14 cellular contexts compared by ENCODE assay signal in genomic region chr7:136180984-136181383, GRCh38.
DNase-seq lines count a peak whose midpoint lies in the region; ATAC-seq lines count a peak whose summit lies in the region.
"Had no signal": no experiment of that assay in that cellular context is flagged by ENCODE, and none has a peak within 500 bp of the region (broad histone marks: within the 10 kb centered on the region; RNA-seq: fewer than 3 reads in every experiment).

No MANE protein-coding gene starts in this region.

- ATAC-seq in activated T-cell treated with anti-CD3 and anti-CD28 coated beads, Interleukin-2, amount 50 U/mL, for 72 hours (replicated peaks in 1 of 2): peak; percentile 31 to 54
- no peak for ATAC-seq in activated T-cell treated with anti-CD3 and anti-CD28 coated beads, Interleukin-2, amount 50 U/mL, for 4 hours
- ATAC-seq in stimulated activated naive CD8-positive, alpha-beta T cell treated with anti-CD3 and anti-CD28 coated beads, Interleukin-15, amount 100 ng/mL, for 72 hours: peak; percentile 68
- ATAC-seq in stimulated activated naive CD8-positive, alpha-beta T cell treated with anti-CD3 and anti-CD28 coated beads, Interleukin-15, Interleukin-2, amounts not matched to agents 100 U/mL and 50 U/mL, for 24 hours: no peak
- peak; percentile 79 for ATAC-seq in stimulated activated effector memory CD8-positive, alpha-beta T cell treated with anti-CD3 and anti-CD28 coated beads, Interleukin-12 subunit alpha, Interleukin-12 subunit beta, amount 100 ng/mL, for 72 hours
- no peak for ATAC-seq in HG02938 (IDR thresholded peaks at IDR 0.05; ENCODE audit: unreplicated experiment)
- ATAC-seq: CD8-positive, alpha-beta T cell had no signal

- H3K4me3 Mint-ChIP-seq in activated T-cell treated with anti-CD3 and anti-CD28 coated beads, Interleukin-2, amount 50 U/mL, for 72 hours: no peak overlapping the region
- H3K4me3 Mint-ChIP-seq in activated T-cell treated with anti-CD3 and anti-CD28 coated beads, Interleukin-2, amount 50 U/mL, for 4 hours: no peak overlapping the region
- no peak overlapping the region for H3K4me3 Mint-ChIP-seq in stimulated activated naive CD8-positive, alpha-beta T cell treated with anti-CD3 and anti-CD28 coated beads, Interleukin-15, amount 100 ng/mL, for 72 hours
- H3K4me3 Mint-ChIP-seq in stimulated activated effector memory CD8-positive, alpha-beta T cell treated with anti-CD3 and anti-CD28 coated beads, Interleukin-12 subunit alpha, Interleukin-12 subunit beta, amount 100 ng/mL, for 72 hours: no peak overlapping the region
- H3K4me3 Mint-ChIP-seq: B cell; CD4-positive, CD25-positive, alpha-beta regulatory T cell; CD8-positive, alpha-beta T cell; HFFc6 had no signal

- peaks cover 0 to 9% of the 10 kb centered on the region in 2 donors for H3K9me3 Mint-ChIP-seq in activated T-cell treated with anti-CD3 and anti-CD28 coated beads, Interleukin-2, amount 50 U/mL, for 72 hours
- H3K9me3 Mint-ChIP-seq in activated T-cell treated with anti-CD3 and anti-CD28 coated beads, Interleukin-2, amount 50 U/mL, for 4 hours: peaks cover 4% of the 10 kb centered on the region
- peaks cover 5 to 10% of the 10 kb centered on the region in 2 donors for H3K9me3 Mint-ChIP-seq in stimulated activated naive CD8-positive, alpha-beta T cell treated with anti-CD3 and anti-CD28 coated beads, Interleukin-15, amount 100 ng/mL, for 72 hours
- no peaks in the 10 kb centered on the region for H3K9me3 Mint-ChIP-seq in stimulated activated effector memory CD8-positive, alpha-beta T cell treated with anti-CD3 and anti-CD28 coated beads, Interleukin-12 subunit alpha, Interleukin-12 subunit beta, amount 100 ng/mL, for 72 hours
- H3K9me3 Mint-ChIP-seq: CD8-positive, alpha-beta T cell had no signal

- peaks cover 6% of the 10 kb centered on the region for H3K4me1 Mint-ChIP-seq in activated T-cell treated with anti-CD3 and anti-CD28 coated beads, Interleukin-2, amount 50 U/mL, for 72 hours (ENCODE audit: low read depth)
- H3K4me1 Mint-ChIP-seq in activated T-cell treated with anti-CD3 and anti-CD28 coated beads, Interleukin-2, amount 50 U/mL, for 4 hours (ENCODE audit: low read depth): peaks cover 4% of the 10 kb centered on the region
- H3K4me1 Mint-ChIP-seq in stimulated activated naive CD8-positive, alpha-beta T cell treated with anti-CD3 and anti-CD28 coated beads, Interleukin-15, amount 100 ng/mL, for 72 hours: peaks cover 33% of the 10 kb centered on the region
- peaks cover 12% of the 10 kb centered on the region for H3K4me1 Mint-ChIP-seq in stimulated activated effector memory CD8-positive, alpha-beta T cell treated with anti-CD3 and anti-CD28 coated beads, Interleukin-12 subunit alpha, Interleukin-12 subunit beta, amount 100 ng/mL, for 72 hours
- H3K4me1 Mint-ChIP-seq: B cell had no signal

- no peaks in the 10 kb centered on the region for H3K36me3 Mint-ChIP-seq in activated T-cell treated with anti-CD3 and anti-CD28 coated beads, Interleukin-2, amount 50 U/mL, for 72 hours (ENCODE audit: insufficient read depth in 2 of 2)
- peaks cover 10% of the 10 kb centered on the region for H3K36me3 Mint-ChIP-seq in activated T-cell treated with anti-CD3 and anti-CD28 coated beads, Interleukin-2, amount 50 U/mL, for 4 hours (ENCODE audit: insufficient read depth)
- no peaks in the 10 kb centered on the region for H3K36me3 Mint-ChIP-seq in stimulated activated effector memory CD8-positive, alpha-beta T cell treated with anti-CD3 and anti-CD28 coated beads, Interleukin-12 subunit alpha, Interleukin-12 subunit beta, amount 100 ng/mL, for 72 hours

- no peaks in the 10 kb centered on the region for H3K27me3 Mint-ChIP-seq in activated T-cell treated with anti-CD3 and anti-CD28 coated beads, Interleukin-2, amount 50 U/mL, for 72 hours (ENCODE audit: low read depth)
- H3K27me3 Mint-ChIP-seq in activated T-cell treated with anti-CD3 and anti-CD28 coated beads, Interleukin-2, amount 50 U/mL, for 4 hours (ENCODE audit: low read depth): no peaks in the 10 kb centered on the region
- no peaks in the 10 kb centered on the region for H3K27me3 Mint-ChIP-seq in stimulated activated naive CD8-positive, alpha-beta T cell treated with anti-CD3 and anti-CD28 coated beads, Interleukin-15, amount 100 ng/mL, for 72 hours
- H3K27me3 Mint-ChIP-seq: B cell; CD4-positive, CD25-positive, alpha-beta regulatory T cell had no signal

- DNase-seq in activated T-cell treated with anti-CD3 and anti-CD28 coated beads, Interleukin-2, amount 50 U/mL, for 72 hours: no peak
- DNase-seq in activated T-cell treated with anti-CD3 and anti-CD28 coated beads, Interleukin-2, amount 50 U/mL, for 4 hours: no peak
- no peak for DNase-seq in stimulated activated naive CD8-positive, alpha-beta T cell treated with anti-CD3 and anti-CD28 coated beads, Interleukin-15, amount 100 ng/mL, for 72 hours
- DNase-seq in stimulated activated naive CD8-positive, alpha-beta T cell treated with anti-CD3 and anti-CD28 coated beads, Interleukin-15, Interleukin-2, amounts not matched to agents 100 U/mL and 50 U/mL, for 24 hours: no peak
- DNase-seq in stimulated activated effector memory CD8-positive, alpha-beta T cell treated with anti-CD3 and anti-CD28 coated beads, Interleukin-12 subunit alpha, Interleukin-12 subunit beta, amount 100 ng/mL, for 72 hours (ENCODE audit: low spot score in 2 of 2): no peak
- DNase-seq: Caco-2; CD4-positive, CD25-positive, alpha-beta regulatory T cell; CD8-positive, alpha-beta T cell; DMS153; DND-41; GOT3; HFFc6 had no signal

- no peak overlapping the region for H3K27ac Mint-ChIP-seq in activated T-cell treated with anti-CD3 and anti-CD28 coated beads, Interleukin-2, amount 50 U/mL, for 72 hours
- H3K27ac Mint-ChIP-seq in stimulated activated naive CD8-positive, alpha-beta T cell treated with anti-CD3 and anti-CD28 coated beads, Interleukin-15, amount 100 ng/mL, for 72 hours: no peak overlapping the region
- H3K27ac Mint-ChIP-seq in stimulated activated effector memory CD8-positive, alpha-beta T cell treated with anti-CD3 and anti-CD28 coated beads, Interleukin-12 subunit alpha, Interleukin-12 subunit beta, amount 100 ng/mL, for 72 hours: no peak overlapping the region
- H3K27ac Mint-ChIP-seq: B cell; CD4-positive, CD25-positive, alpha-beta regulatory T cell; CD8-positive, alpha-beta T cell; HFFc6 had no signal

Comparison
In these comparisons a context has a peak if more than half of its experiments do, and no peak if none do; other contexts are left out.
1. ATAC-seq: peak in activated T-cell treated with anti-CD3 and anti-CD28 coated beads, Interleukin-2, amount 50 U/mL, for 72 hours (2 of 2), stimulated activated naive CD8-positive, alpha-beta T cell treated with anti-CD3 and anti-CD28 coated beads, Interleukin-15, amount 100 ng/mL, for 72 hours (single experiment) and stimulated activated effector memory CD8-positive, alpha-beta T cell treated with anti-CD3 and anti-CD28 coated beads, Interleukin-12 subunit alpha, Interleukin-12 subunit beta, amount 100 ng/mL, for 72 hours (single experiment); none in activated T-cell treated with anti-CD3 and anti-CD28 coated beads, Interleukin-2, amount 50 U/mL, for 4 hours (0 of 2), stimulated activated naive CD8-positive, alpha-beta T cell treated with anti-CD3 and anti-CD28 coated beads, Interleukin-15, Interleukin-2, amounts not matched to agents 100 U/mL and 50 U/mL, for 24 hours (single experiment) and HG02938 (single experiment).